In the genomic region with DNA sequence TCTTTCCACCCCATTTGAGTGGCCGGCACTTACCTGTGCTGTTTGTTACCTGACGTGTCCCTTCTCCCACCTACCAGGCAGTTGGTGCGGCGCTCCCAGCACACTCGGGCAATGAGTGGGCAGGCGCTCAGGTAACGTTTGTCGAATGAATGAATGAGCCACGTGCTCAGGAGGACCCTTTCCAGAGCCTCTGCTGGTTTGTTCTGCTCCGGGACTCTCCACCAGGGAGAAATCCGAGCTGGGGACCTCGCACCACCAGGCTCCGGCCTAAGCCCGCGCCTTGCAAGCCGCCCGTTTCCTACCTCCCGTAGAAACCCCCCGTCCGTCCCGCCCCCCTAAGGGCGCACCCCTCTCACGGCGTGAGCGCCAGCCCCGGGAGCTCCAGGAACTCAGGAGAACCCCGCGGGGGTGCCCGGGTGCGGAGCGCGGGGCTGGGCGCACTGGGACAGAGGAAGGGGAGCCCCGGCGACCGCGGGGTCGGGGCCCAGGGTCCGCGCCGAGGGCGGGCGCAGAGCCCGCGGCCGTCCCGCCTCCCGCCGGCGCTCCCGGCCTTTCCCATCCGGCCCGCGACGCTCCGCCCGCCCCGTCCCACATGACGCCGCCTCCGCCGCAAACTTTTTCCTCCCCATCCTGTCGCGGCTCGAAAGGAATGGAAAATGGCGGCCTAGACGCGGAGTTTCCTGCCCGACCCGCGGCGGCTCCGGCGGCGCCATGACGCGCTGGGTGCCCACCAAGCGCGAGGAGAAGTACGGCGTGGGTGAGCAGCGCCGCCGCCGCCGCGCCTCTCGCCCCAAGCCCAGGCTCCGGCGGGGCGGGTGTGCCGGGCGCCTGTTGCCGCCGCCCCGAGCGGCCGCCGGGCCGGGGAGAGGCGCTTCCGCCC, we compare ENCODE assay signal across 8 cellular contexts. TPM values are rescaled to one million over a fixed set of nuclear protein-coding genes. Genes with fewer than 3 reads are reported as not detected.
DNase-seq lines count a peak whose midpoint lies in the region; ATAC-seq lines count a peak whose summit lies in the region.

A gene (plus strand): TSS at position 622 of the 880 bp plus-strand sequence. CDS start 90 bp downstream, at position 712.

- H3K27ac Mint-ChIP-seq in T-helper 2 cell treated with Interferon-gamma antibody and Interleukin-4, amounts not matched to agents 5 μg/mL and 100 μg/mL, for 36 hours: no peak within 1 kb of the TSS

- H3K9ac ChIP-seq in mesendoderm (ENCODE audit: low read length): peak within 1 kb of the TSS; percentile 86

- peak within 1 kb of the TSS; percentile 77 for H3K4me2 ChIP-seq in mesendoderm (ENCODE audit: low read length)

- peak within 1 kb of the TSS; percentile 60 for H3K4me3 Mint-ChIP-seq in T-helper 2 cell treated with Interferon-gamma antibody and Interleukin-4, amounts not matched to agents 5 μg/mL and 100 μg/mL, for 36 hours

- H3K27me3 ChIP-seq in esophagus (ENCODE audit: control insufficient read depth in 1 of 2, insufficient read depth in 2 of 2, low read length in 2 of 2): no peaks in the 10 kb centered on the region
- no peaks in the 10 kb centered on the region for H3K27me3 ChIP-seq in mesendoderm (ENCODE audit: insufficient read depth, low read length, poor library complexity)
- peaks cover 36% of the 10 kb centered on the region for H3K27me3 ChIP-seq in thymus (ENCODE audit: control insufficient read depth, insufficient read depth)

- H4K8ac ChIP-seq in mesendoderm (ENCODE audit: low read depth, low read length): no peak within 1 kb of the TSS

- H3K27me3 Mint-ChIP-seq in T-helper 2 cell treated with Interferon-gamma antibody and Interleukin-4, amounts not matched to agents 5 μg/mL and 100 μg/mL, for 36 hours (ENCODE audit: low read depth): peaks cover 25% of the 10 kb centered on the region

- H2BK5ac ChIP-seq in mesendoderm (ENCODE audit: low read length): no peak within 1 kb of the TSS

- H3K23ac ChIP-seq in mesendoderm (ENCODE audit: low read length): no peak within 1 kb of the TSS

- peak within 1 kb of the TSS; percentile 48 for H2BK120ac ChIP-seq in mesendoderm (ENCODE audit: low read depth, low read length)

- ATAC-seq in HG02610 (IDR thresholded peaks at IDR 0.05; ENCODE audit: unreplicated experiment): no peak

- peak within 1 kb of the TSS; percentile 99 for H3K4ac ChIP-seq in mesendoderm (ENCODE audit: low read depth, low read length)

- WGBS in esophagus, 2 donors: 2% methylated on average over 67 to 102 of the region's 102 CpGs
- WGBS in mesendoderm (ENCODE audit: extremely low coverage, insufficient coverage, low lambda C conversion rate): no CpG with 5 or more reads among the region's 102 CpGs
- WGBS in thymus: under 1% methylated on average over 102 of the region's 102 CpGs

- H3K4me3 ChIP-seq in esophagus (ENCODE audit: low read depth in 1 of 2, low read length in 2 of 2) (peak within 1 kb of the TSS; percentile 78 to 91), mesendoderm (ENCODE audit: low read length) (peak within 1 kb of the TSS; percentile 48), thymus (ENCODE audit: low read length) (peak within 1 kb of the TSS; percentile 57)

- H3K4me1 ChIP-seq in esophagus (ENCODE audit: control insufficient read depth in 2 of 2, insufficient read depth in 2 of 2, low read length in 1 of 2) (peaks cover 4 to 21% of the 10 kb centered on the region in 2 donors), mesendoderm (ENCODE audit: control insufficient read depth, low read depth, low read length) (peaks cover 8% of the 10 kb centered on the region), thymus (ENCODE audit: control insufficient read depth, insufficient read depth, low read length) (peaks cover 3% of the 10 kb centered on the region)

- no peaks in the 10 kb centered on the region for H3K36me3 Mint-ChIP-seq in T-helper 2 cell treated with Interferon-gamma antibody and Interleukin-4, amounts not matched to agents 5 μg/mL and 100 μg/mL, for 36 hours (ENCODE audit: low read depth)

- H3K9me3 ChIP-seq in esophagus (ENCODE audit: control insufficient read depth in 2 of 2, insufficient read depth in 1 of 2, low read depth in 1 of 2, low read length in 1 of 2) (no peaks in the 10 kb centered on the region), thymus (ENCODE audit: control insufficient read depth) (no peaks in the 10 kb centered on the region)

- H3K79me1 ChIP-seq in mesendoderm (ENCODE audit: low read length): peaks cover 31% of the 10 kb centered on the region

- H2AK5ac ChIP-seq in mesendoderm (ENCODE audit: low read length): no peak within 1 kb of the TSS

- H3K4me1 Mint-ChIP-seq in T-helper 2 cell treated with Interferon-gamma antibody and Interleukin-4, amounts not matched to agents 5 μg/mL and 100 μg/mL, for 36 hours (ENCODE audit: low read depth): no peaks in the 10 kb centered on the region

- peak within 1 kb of the TSS; percentile 6 for H4K5ac ChIP-seq in mesendoderm (ENCODE audit: low read length)

- peak within 1 kb of the TSS; percentile 62 to 77 for H3K27ac ChIP-seq in esophagus (ENCODE audit: low read depth in 2 of 2, low read length in 1 of 2)
- H3K27ac ChIP-seq in mesendoderm (ENCODE audit: low read depth, low read length): peak within 1 kb of the TSS; percentile 81
- H3K27ac ChIP-seq in thymus (ENCODE audit: low read depth): peak within 1 kb of the TSS; percentile 70

- H3K18ac ChIP-seq in mesendoderm (ENCODE audit: low read length): peak within 1 kb of the TSS; percentile 98

- H3K36me3 ChIP-seq in esophagus (ENCODE audit: control insufficient read depth in 2 of 2, insufficient read depth in 2 of 2, low read length in 1 of 2) (no peaks in the 10 kb centered on the region), mesendoderm (ENCODE audit: control insufficient read depth, insufficient read depth, low read length) (peaks cover 4% of the 10 kb centered on the region), thymus (ENCODE audit: control insufficient read depth, insufficient read depth) (no peaks in the 10 kb centered on the region)

- H3K79me2 ChIP-seq in mesendoderm (ENCODE audit: control insufficient read depth, insufficient read depth, low read length): peaks cover 32% of the 10 kb centered on the region

- H2BK15ac ChIP-seq in mesendoderm (replicated peaks; ENCODE audit: low read depth): no peak within 1 kb of the TSS

- H3K56ac ChIP-seq in mesendoderm (ENCODE audit: low read length): peak within 1 kb of the TSS; percentile 91

- DNase-seq in SKM-1 treated with dmso at 0.1 percent for 144 hours (lab: John Stamatoyannopoulos, UW; ENCODE audit: unreplicated experiment): peak; percentile 6
- no peak for DNase-seq in SKM-1 (lab: John Stamatoyannopoulos, UW; ENCODE audit: unreplicated experiment)
- DNase-seq in T-helper 2 cell treated with Interferon-gamma antibody and Interleukin-4, amounts not matched to agents 5 μg/mL and 100 μg/mL, for 36 hours (ENCODE audit: low spot score): no peak
- DNase-seq in mesendoderm: peak; percentile 85
- DNase-seq in DMS79 treated with DMSO at 0.1 percent for 48 hours (lab: John Stamatoyannopoulos, UW): no peak

- H3K9me3 Mint-ChIP-seq in T-helper 2 cell treated with Interferon-gamma antibody and Interleukin-4, amounts not matched to agents 5 μg/mL and 100 μg/mL, for 36 hours: peaks cover 5% of the 10 kb centered on the region

RNA-seq across cellular contexts. Expression of the gene that starts here (rescaled TPM):
- polyA plus RNA-seq in esophagus (10 to 100 TPM; 11.4 to 17.5 TPM), thymus (10.2 TPM)
- 21.8 TPM for polyA plus RNA-seq in mesendoderm (2013, experiment 1 of 2)
- 22.3 TPM for polyA plus RNA-seq in mesendoderm (2013, experiment 2 of 2)

Comparison
In these comparisons a context has a peak if more than half of its experiments do, and no peak if none do; other contexts are left out.
1. DNase-seq: peak in SKM-1 treated with dmso at 0.1 percent for 144 hours (single experiment) and mesendoderm (single experiment); none in SKM-1 (single experiment), T-helper 2 cell treated with Interferon-gamma antibody and Interleukin-4, amounts not matched to agents 5 μg/mL and 100 μg/mL, for 36 hours (single experiment) and DMS79 treated with DMSO at 0.1 percent for 48 hours (single experiment).
2. Peak in every context shown above with its lines, with median percentiles within 50 percentile points of each other: H3K27ac ChIP-seq and H3K4me3 ChIP-seq.